Comparison of ENCODE assay signal across 1 cellular context in the genomic region with DNA sequence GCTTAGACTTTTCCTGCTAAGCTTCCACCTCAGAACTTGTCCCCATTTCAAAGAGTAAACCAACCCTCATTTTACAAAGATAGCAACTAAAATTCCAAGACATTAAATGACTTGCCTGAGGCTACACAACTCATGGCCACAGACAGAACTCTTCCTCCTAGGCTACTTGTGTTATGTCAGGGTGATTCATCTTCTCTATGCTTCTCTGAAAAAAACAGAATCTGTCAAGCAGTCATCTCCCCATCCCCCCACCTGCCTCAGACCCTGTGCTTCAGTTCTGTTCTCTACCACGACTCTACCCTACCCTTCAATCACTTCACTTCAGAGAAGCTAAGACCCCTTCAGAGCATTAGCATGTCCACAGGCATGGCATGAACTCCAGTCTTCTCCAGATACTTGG.
TF ChIP-seq lines count a peak whose summit lies in the region.

No MANE protein-coding gene starts in this region.

TF ChIP-seq in SK-N-SH, 30 proteins besides CTCF, POLR2A, EP300 and RAD21 (continued from another document):
- TF ChIP-seq, protein P1, sequence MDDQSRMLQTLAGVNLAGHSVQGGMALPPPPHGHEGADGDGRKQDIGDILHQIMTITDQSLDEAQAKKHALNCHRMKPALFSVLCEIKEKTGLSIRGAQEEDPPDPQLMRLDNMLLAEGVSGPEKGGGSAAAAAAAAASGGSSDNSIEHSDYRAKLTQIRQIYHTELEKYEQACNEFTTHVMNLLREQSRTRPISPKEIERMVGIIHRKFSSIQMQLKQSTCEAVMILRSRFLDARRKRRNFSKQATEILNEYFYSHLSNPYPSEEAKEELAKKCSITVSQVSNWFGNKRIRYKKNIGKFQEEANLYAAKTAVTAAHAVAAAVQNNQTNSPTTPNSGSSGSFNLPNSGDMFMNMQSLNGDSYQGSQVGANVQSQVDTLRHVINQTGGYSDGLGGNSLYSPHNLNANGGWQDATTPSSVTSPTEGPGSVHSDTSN (IDR thresholded peaks at IDR 0.05): no peak
TF ChIP-seq in SK-N-SH: peak in this region for 0.
